1 cellular context compared by ENCODE assay signal in the genomic region with DNA sequence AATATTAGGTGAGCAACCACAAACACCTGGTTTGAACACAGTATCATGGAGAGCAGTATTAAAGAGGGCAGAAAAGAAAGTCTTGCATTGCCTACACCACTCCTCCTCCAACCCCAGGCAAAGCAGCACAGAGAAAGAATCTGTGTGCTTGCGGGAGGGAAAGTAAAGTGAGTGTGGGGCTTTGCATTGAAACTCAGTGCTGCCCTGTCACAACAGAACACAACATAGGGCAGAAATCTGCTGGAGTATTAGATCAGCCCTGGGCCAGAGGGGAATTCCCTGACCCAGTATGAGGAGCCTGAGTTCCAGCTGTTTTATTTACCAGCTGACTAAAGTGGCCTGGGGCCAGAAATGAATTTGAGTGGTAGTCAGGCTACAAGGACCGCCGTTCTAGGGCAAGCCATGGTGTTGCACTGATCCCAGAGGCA.
TF ChIP-seq lines count a peak whose summit lies in the region.

No MANE protein-coding gene starts in this region.

TF ChIP-seq in IMR-90, 13 proteins besides CTCF, POLR2A, EP300 and RAD21:
- TF ChIP-seq SMC3 (IDR thresholded peaks at IDR 0.05; ENCODE audit: low read depth, low read length) (no peak), RFX5 (IDR thresholded peaks at IDR 0.05; ENCODE audit: low read depth, low read length) (no peak), CHD1 (IDR thresholded peaks at IDR 0.05; ENCODE audit: low read depth, low read length) (no peak), BHLHE40 (IDR thresholded peaks at IDR 0.05; ENCODE audit: low read depth, low read length) (no peak)
- TF ChIP-seq, protein P1, sequence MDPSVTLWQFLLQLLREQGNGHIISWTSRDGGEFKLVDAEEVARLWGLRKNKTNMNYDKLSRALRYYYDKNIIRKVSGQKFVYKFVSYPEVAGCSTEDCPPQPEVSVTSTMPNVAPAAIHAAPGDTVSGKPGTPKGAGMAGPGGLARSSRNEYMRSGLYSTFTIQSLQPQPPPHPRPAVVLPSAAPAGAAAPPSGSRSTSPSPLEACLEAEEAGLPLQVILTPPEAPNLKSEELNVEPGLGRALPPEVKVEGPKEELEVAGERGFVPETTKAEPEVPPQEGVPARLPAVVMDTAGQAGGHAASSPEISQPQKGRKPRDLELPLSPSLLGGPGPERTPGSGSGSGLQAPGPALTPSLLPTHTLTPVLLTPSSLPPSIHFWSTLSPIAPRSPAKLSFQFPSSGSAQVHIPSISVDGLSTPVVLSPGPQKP (IDR thresholded peaks at IDR 0.05; ENCODE audit: borderline replicate concordance, low read depth, low read length): no peak
- TF ChIP-seq, protein P2, sequence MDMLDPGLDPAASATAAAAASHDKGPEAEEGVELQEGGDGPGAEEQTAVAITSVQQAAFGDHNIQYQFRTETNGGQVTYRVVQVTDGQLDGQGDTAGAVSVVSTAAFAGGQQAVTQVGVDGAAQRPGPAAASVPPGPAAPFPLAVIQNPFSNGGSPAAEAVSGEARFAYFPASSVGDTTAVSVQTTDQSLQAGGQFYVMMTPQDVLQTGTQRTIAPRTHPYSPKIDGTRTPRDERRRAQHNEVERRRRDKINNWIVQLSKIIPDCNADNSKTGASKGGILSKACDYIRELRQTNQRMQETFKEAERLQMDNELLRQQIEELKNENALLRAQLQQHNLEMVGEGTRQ (IDR thresholded peaks at IDR 0.05; ENCODE audit: low read depth, low read length): no peak
